In genomic region chr18:9914584-9915290, GRCh38 we compare ENCODE assay signal across 8 cellular contexts. TPM values are rescaled to one million over a fixed set of nuclear protein-coding genes. Genes with fewer than 3 reads are reported as not detected.
DNase-seq lines count a peak whose midpoint lies in the region; ATAC-seq and TF ChIP-seq lines count a peak whose summit lies in the region.

No MANE protein-coding gene starts in this region.

- no peaks in the 10 kb centered on the region for H3K9me3 Mint-ChIP-seq in activated naive CD4-positive, alpha-beta T cell treated with anti-CD3 and anti-CD28 coated beads, Interleukin-2, amount 50 U/mL, for 24 hours
- no peaks in the 10 kb centered on the region for H3K9me3 Mint-ChIP-seq in progenitor cell of endocrine pancreas (ENCODE audit: low read depth)

- H3K27me3 ChIP-seq in HUES64 (ENCODE audit: insufficient read depth, low read length) (no peaks in the 10 kb centered on the region), upper lobe of right lung (no peaks in the 10 kb centered on the region)

- intact Hi-C loops in cardiac septum (cut with DNase I) (loop anchor here (5.0 to 10.0 kb wide), 2 partner anchors 37 to 300 kb away; partner anchors contain the start of gene PPP4R1), upper lobe of right lung (cut with DNase I) (no loop called here)

- no peaks in the 10 kb centered on the region for H3K27me3 Mint-ChIP-seq in activated naive CD4-positive, alpha-beta T cell treated with anti-CD3 and anti-CD28 coated beads, Interleukin-2, amount 50 U/mL, for 24 hours
- no peaks in the 10 kb centered on the region for H3K27me3 Mint-ChIP-seq in progenitor cell of endocrine pancreas

- H3K9me3 ChIP-seq in HUES64 (ENCODE audit: insufficient read depth, low read depth, low read length): no peaks in the 10 kb centered on the region
- H3K9me3 ChIP-seq in upper lobe of right lung: no peaks in the 10 kb centered on the region

- H3K4me1 ChIP-seq in HUES64 (ENCODE audit: insufficient read depth, low read length) (peaks cover 40% of the 10 kb centered on the region), upper lobe of right lung (peaks cover 32% of the 10 kb centered on the region)

- in situ Hi-C loops in Caki2 (cut with HindIII; ENCODE audit: low pct_unique_long_range_greater_than_20kb, low sequenced_read_pairs): no loop called here

- H3K4me1 Mint-ChIP-seq in activated naive CD4-positive, alpha-beta T cell treated with anti-CD3 and anti-CD28 coated beads, Interleukin-2, amount 50 U/mL, for 24 hours: peaks cover 29% of the 10 kb centered on the region
- peaks cover 16% of the 10 kb centered on the region for H3K4me1 Mint-ChIP-seq in progenitor cell of endocrine pancreas (ENCODE audit: low read depth)

- H3K36me3 ChIP-seq in HUES64 (ENCODE audit: insufficient read depth, low read length): no peaks in the 10 kb centered on the region
- no peaks in the 10 kb centered on the region for H3K36me3 ChIP-seq in upper lobe of right lung

- TF ChIP-seq CTCF in progenitor cell of endocrine pancreas (IDR thresholded peaks at IDR 0.05; ENCODE audit: unreplicated experiment) (no peak), upper lobe of right lung (IDR thresholded peaks at IDR 0.05) (no peak)

- peak overlapping the region; percentile 97 for H3K4me3 ChIP-seq in HUES64 (ENCODE audit: low read length)
- peak overlapping the region; percentile 90 for H3K4me3 ChIP-seq in upper lobe of right lung

- WGBS in HUES64: under 1% methylated on average over 77 of the region's 77 CpGs

- DNase-seq in Caki2 (ENCODE audit: low read depth) (peak; percentile 70), cardiac septum (ENCODE audit: low spot score) (peak; percentile 83), progenitor cell of endocrine pancreas (ENCODE audit: low spot score, unreplicated experiment) (peak; percentile 27), upper lobe of right lung (peak; percentile 92)

- peak overlapping the region; percentile 60; the same call in 1 of the 2 replicates for H3K27ac ChIP-seq in HUES64 (ENCODE audit: low read depth, low read length)
- peak overlapping the region; percentile 98 for H3K27ac ChIP-seq in upper lobe of right lung

- H3K27ac Mint-ChIP-seq in activated naive CD4-positive, alpha-beta T cell treated with anti-CD3 and anti-CD28 coated beads, Interleukin-2, amount 50 U/mL, for 24 hours: peak overlapping the region; percentile 96
- peak overlapping the region; percentile 91 for H3K27ac Mint-ChIP-seq in progenitor cell of endocrine pancreas

- peak overlapping the region; percentile 97 for H3K4me3 Mint-ChIP-seq in activated naive CD4-positive, alpha-beta T cell treated with anti-CD3 and anti-CD28 coated beads, Interleukin-2, amount 50 U/mL, for 24 hours
- peak overlapping the region; percentile 86 for H3K4me3 Mint-ChIP-seq in progenitor cell of endocrine pancreas (ENCODE audit: low read depth)

- H3K9ac ChIP-seq in HUES64 (ENCODE audit: low read depth, low read length): peak overlapping the region; percentile 78

- no peaks in the 10 kb centered on the region for H3K36me3 Mint-ChIP-seq in activated naive CD4-positive, alpha-beta T cell treated with anti-CD3 and anti-CD28 coated beads, Interleukin-2, amount 50 U/mL, for 24 hours
- H3K36me3 Mint-ChIP-seq in progenitor cell of endocrine pancreas (ENCODE audit: insufficient read depth): no peaks in the 10 kb centered on the region

- ATAC-seq in GM21423 (IDR thresholded peaks at IDR 0.05; ENCODE audit: unreplicated experiment) (peak; percentile 25), SK-N-SH treated with all-trans-retinoic acid at 6 μM for 48 hours (peak; percentile 14), upper lobe of right lung (peak; percentile 54)

TF ChIP-seq in SK-N-SH treated with all-trans-retinoic acid at 6 μM for 48 hours, 23 proteins besides CTCF, POLR2A, EP300 and RAD21:
- TF ChIP-seq GLIS3 (CRISPR knock-in tag; IDR thresholded peaks at IDR 0.05): no peak
- TF ChIP-seq, protein P1, sequence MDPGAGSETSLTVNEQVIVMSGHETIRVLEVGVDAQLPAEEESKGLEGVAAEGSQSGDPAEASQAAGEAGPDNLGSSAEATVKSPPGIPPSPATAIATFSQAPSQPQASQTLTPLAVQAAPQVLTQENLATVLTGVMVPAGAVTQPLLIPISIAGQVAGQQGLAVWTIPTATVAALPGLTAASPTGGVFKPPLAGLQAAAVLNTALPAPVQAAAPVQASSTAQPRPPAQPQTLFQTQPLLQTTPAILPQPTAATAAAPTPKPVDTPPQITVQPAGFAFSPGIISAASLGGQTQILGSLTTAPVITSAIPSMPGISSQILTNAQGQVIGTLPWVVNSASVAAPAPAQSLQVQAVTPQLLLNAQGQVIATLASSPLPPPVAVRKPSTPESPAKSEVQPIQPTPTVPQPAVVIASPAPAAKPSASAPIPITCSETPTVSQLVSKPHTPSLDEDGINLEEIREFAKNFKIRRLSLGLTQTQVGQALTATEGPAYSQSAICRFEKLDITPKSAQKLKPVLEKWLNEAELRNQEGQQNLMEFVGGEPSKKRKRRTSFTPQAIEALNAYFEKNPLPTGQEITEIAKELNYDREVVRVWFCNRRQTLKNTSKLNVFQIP (CRISPR knock-in tag; IDR thresholded peaks at IDR 0.05; ENCODE audit: borderline replicate concordance, low read depth): no peak
- no peak for TF ChIP-seq RARB (CRISPR knock-in tag; IDR thresholded peaks at IDR 0.05)
- no peak for TF ChIP-seq ZC3H10 (CRISPR knock-in tag; IDR thresholded peaks at IDR 0.05)
- TF ChIP-seq ZNF70 (CRISPR knock-in tag; IDR thresholded peaks at IDR 0.05): no peak
- no peak for TF ChIP-seq OSR1 (CRISPR knock-in tag; IDR thresholded peaks at IDR 0.05)

RNA-seq across cellular contexts. Expression of gene VAPA, which starts 0.9 kb away (rescaled TPM):
- total RNA-seq in Caki2 (2014; rRNA removed; shearing (Covaris generic); ENCODE audit: low replicate concordance): 341 and 399 TPM in 2 replicates
- 115 TPM for polyA plus RNA-seq in HUES64 (2013, experiment 1 of 2)
- polyA plus RNA-seq in HUES64 (2013, experiment 2 of 2): 125 TPM
- 232 TPM for total RNA-seq in cardiac septum
- total RNA-seq in progenitor cell of endocrine pancreas: 115 and 125 TPM in 2 replicates
- 225 TPM for total RNA-seq in upper lobe of right lung

RNA-seq across cellular contexts. Expression of gene TXNDC2, which starts 29.0 kb away (rescaled TPM):
- total RNA-seq in Caki2 (2014; rRNA removed; shearing (Covaris generic); ENCODE audit: low replicate concordance): 0.23 TPM in 1 of 2 replicates, not detected in the other
- not detected for polyA plus RNA-seq in HUES64 (2013, experiment 1 of 2)
- polyA plus RNA-seq in HUES64 (2013, experiment 2 of 2): 0.13 TPM
- not detected for total RNA-seq in cardiac septum
- total RNA-seq in progenitor cell of endocrine pancreas: not detected in 2 replicates
- total RNA-seq in upper lobe of right lung: 0.55 TPM

Comparison
In these comparisons a context has a peak if more than half of its experiments do, and no peak if none do; other contexts are left out.
1. Peak in every context shown above with its lines: DNase-seq, ATAC-seq, H3K4me3 ChIP-seq and H3K27ac ChIP-seq.
2. DNase-seq: peak in every context shown above with its lines; median percentile 92 in upper lobe of right lung; 83 in cardiac septum; 70 in Caki2; 27 in progenitor cell of endocrine pancreas.